17 cellular contexts compared by ENCODE assay signal in the genomic region with DNA sequence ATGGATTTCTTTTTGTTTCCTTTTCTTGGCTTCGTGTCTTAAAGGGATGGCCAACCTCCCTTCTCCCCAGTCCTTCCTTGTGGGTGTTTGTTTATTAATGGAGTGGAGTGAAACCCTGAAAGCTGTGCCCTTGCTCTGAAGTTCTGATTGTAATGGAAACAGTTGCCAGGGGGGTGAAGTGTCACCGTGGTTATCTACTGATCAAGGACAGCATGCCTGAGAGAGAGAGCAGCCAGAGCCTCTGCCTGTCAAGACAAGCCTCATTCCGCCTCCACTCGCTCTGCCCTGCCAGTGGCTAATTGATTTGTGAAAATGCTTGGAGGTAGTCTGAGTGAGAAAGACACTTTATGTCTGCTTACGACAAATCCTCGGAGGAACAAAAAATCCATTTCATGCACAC.
A peak's percentile ranks its signal among the peaks of the same experiment; 100 is the strongest.
DNase-seq lines count a peak whose midpoint lies in the region; ATAC-seq and TF ChIP-seq lines count a peak whose summit lies in the region.
"Had no signal": no experiment of that assay in that cellular context is flagged by ENCODE, and none has a peak within 500 bp of the region (broad histone marks: within the 10 kb centered on the region; RNA-seq: fewer than 3 reads in every experiment).

No MANE protein-coding gene starts in this region.

- H3K9ac ChIP-seq in neural progenitor cell = no peak overlapping the region

- TF ChIP-seq POLR2A in thyroid gland (IDR thresholded peaks at IDR 0.05) = no peak
- TF ChIP-seq POLR2A in vagina (IDR thresholded peaks at IDR 0.05) = no peak

- H3K36me3 ChIP-seq in RWPE2 (ENCODE audit: low read depth) (no peaks in the 10 kb centered on the region), neural progenitor cell (no peaks in the 10 kb centered on the region), thyroid gland (no peaks in the 10 kb centered on the region), vagina (no peaks in the 10 kb centered on the region)
- H3K36me3 ChIP-seq: cardiac muscle cell, gastroesophageal sphincter, suprapubic skin had no signal

- 57 to 67% methylated on average over 6 of the region's 6 CpGs for WGBS in thyroid gland, 2 donors

- H4K20me1 ChIP-seq in neural progenitor cell (ENCODE audit: low read depth) = no peaks in the 10 kb centered on the region

- H3K27me3 ChIP-seq in RWPE2 (ENCODE audit: insufficient read depth, poor library complexity, severe bottlenecking) (no peaks in the 10 kb centered on the region), neural progenitor cell (no peaks in the 10 kb centered on the region), thyroid gland (no peaks in the 10 kb centered on the region), vagina (no peaks in the 10 kb centered on the region)
- H3K27me3 ChIP-seq: cardiac muscle cell, gastroesophageal sphincter, suprapubic skin had no signal

- no peak overlapping the region for H3K4me3 Mint-ChIP-seq in neural progenitor cell
- H3K4me3 Mint-ChIP-seq: activated naive CD4-positive, alpha-beta T cell treated with anti-CD3 and anti-CD28 coated beads, Interleukin-2, amount 50 U/mL, for 24 hours had no signal

- ATAC-seq in RWPE2 (ENCODE audit: low read depth) = peak; percentile 86
- peak; percentile 72 for ATAC-seq in esophagus mucosa
- ATAC-seq: gastroesophageal sphincter, Right ventricle myocardium inferior had no signal

- no peak overlapping the region for H2AFZ ChIP-seq in neural progenitor cell (replicated peaks)

- TF ChIP-seq CTCF in RWPE2 (IDR thresholded peaks at IDR 0.05; ENCODE audit: poor library complexity, severe bottlenecking) (no peak), neural progenitor cell (IDR thresholded peaks at IDR 0.05) (no peak), thyroid gland (IDR thresholded peaks at IDR 0.05) (no peak), vagina (IDR thresholded peaks at IDR 0.05) (no peak)

- no peaks in the 10 kb centered on the region for H3F3A ChIP-seq in neural progenitor cell (ENCODE audit: low read depth)

- H3K9me3 Mint-ChIP-seq in neural progenitor cell = peaks cover 2% of the 10 kb centered on the region
- H3K9me3 Mint-ChIP-seq: activated naive CD4-positive, alpha-beta T cell treated with anti-CD3 and anti-CD28 coated beads, Interleukin-2, amount 50 U/mL, for 24 hours had no signal

- H3K4me1 ChIP-seq in RWPE2 (ENCODE audit: insufficient read depth, poor library complexity, severe bottlenecking) = peaks cover 7% of the 10 kb centered on the region
- H3K4me1 ChIP-seq in neural progenitor cell = peaks cover 11% of the 10 kb centered on the region
- peaks cover 14 to 25% of the 10 kb centered on the region in 2 donors for H3K4me1 ChIP-seq in thyroid gland
- peaks cover 33% of the 10 kb centered on the region for H3K4me1 ChIP-seq in vagina

- H3K27ac Mint-ChIP-seq in neural progenitor cell = peak overlapping the region; percentile 74
- H3K27ac Mint-ChIP-seq: activated naive CD4-positive, alpha-beta T cell treated with anti-CD3 and anti-CD28 coated beads, Interleukin-2, amount 50 U/mL, for 24 hours had no signal

- no peaks in the 10 kb centered on the region for H3K36me3 Mint-ChIP-seq in neural progenitor cell
- H3K36me3 Mint-ChIP-seq: activated naive CD4-positive, alpha-beta T cell treated with anti-CD3 and anti-CD28 coated beads, Interleukin-2, amount 50 U/mL, for 24 hours had no signal

- H3K27ac ChIP-seq in RWPE2 (ENCODE audit: poor library complexity, severe bottlenecking) = no peak overlapping the region
- no peak overlapping the region for H3K27ac ChIP-seq in neural progenitor cell
- H3K27ac ChIP-seq in thyroid gland = no peak overlapping the region
- H3K27ac ChIP-seq in vagina = no peak overlapping the region
- H3K27ac ChIP-seq: cardiac muscle cell, gastroesophageal sphincter, suprapubic skin had no signal

- peaks cover 6% of the 10 kb centered on the region for H3K4me1 Mint-ChIP-seq in neural progenitor cell
- H3K4me1 Mint-ChIP-seq: activated naive CD4-positive, alpha-beta T cell treated with anti-CD3 and anti-CD28 coated beads, Interleukin-2, amount 50 U/mL, for 24 hours had no signal

- H3K4me2 ChIP-seq in neural progenitor cell = no peak overlapping the region

- H3K9me3 ChIP-seq in RWPE2 (ENCODE audit: severe bottlenecking) (no peaks in the 10 kb centered on the region), neural progenitor cell (ENCODE audit: low read depth) (no peaks in the 10 kb centered on the region), thyroid gland (no peaks in the 10 kb centered on the region), vagina (no peaks in the 10 kb centered on the region)
- H3K9me3 ChIP-seq: gastroesophageal sphincter, suprapubic skin had no signal

- H3K79me2 ChIP-seq in neural progenitor cell (ENCODE audit: low read depth) = no peaks in the 10 kb centered on the region

- H3K4me3 ChIP-seq in RWPE2 (ENCODE audit: severe bottlenecking) (no peak overlapping the region), neural progenitor cell (no peak overlapping the region), thyroid gland (replicated peaks in 1 of 3) (no peak overlapping the region), vagina (no peak overlapping the region)
- H3K4me3 ChIP-seq: cardiac muscle cell, gastroesophageal sphincter, suprapubic skin had no signal

- DNase-seq in DMS79 treated with DMSO at 0.1 percent for 48 hours (lab: John Stamatoyannopoulos, UW) = peak; percentile 63
- no peak for DNase-seq in RWPE2 (ENCODE audit: low spot score)
- DNase-seq in neural progenitor cell (ENCODE audit: low spot score) = peak; percentile 16
- DNase-seq in thyroid gland = no peak
- DNase-seq in hippocampal formation (lab: John Stamatoyannopoulos, UW) = no peak
- no peak for DNase-seq in stimulated activated CD4-positive, alpha-beta T cell treated with anti-CD3 and anti-CD28 coated beads, Interleukin-2, amount 100 ng/mL, for 24 hours
- DNase-seq in vagina (ENCODE audit: extremely low spot score in 2 of 2) = no peak
- DNase-seq: activated CD4-positive, alpha-beta T cell treated with anti-CD3 and anti-CD28 coated beads for 48 hours; activated T-cell treated with anti-CD3 and anti-CD28 coated beads for 4 hours; NCI-H2029 treated with DMSO at 0.1 percent for 48 hours; T-helper 2 cell had no signal

- intact Hi-C loops in thyroid gland (cut with DNase I) (no loop called here), vagina (cut with DNase I) (loop anchor here (10.0 kb wide), 2 partner anchors 295 to 485 kb away; no protein-coding TSS in a partner anchor)

- H3K27me3 Mint-ChIP-seq in neural progenitor cell (ENCODE audit: insufficient read depth, low read depth) = peaks cover 2% of the 10 kb centered on the region

Comparison
In these comparisons a context has a peak if more than half of its experiments do, and no peak if none do; other contexts are left out.
1. DNase-seq: peak in DMS79 treated with DMSO at 0.1 percent for 48 hours (single experiment) and neural progenitor cell (single experiment); none in RWPE2 (single experiment), thyroid gland (0 of 2), hippocampal formation (0 of 2), stimulated activated CD4-positive, alpha-beta T cell treated with anti-CD3 and anti-CD28 coated beads, Interleukin-2, amount 100 ng/mL, for 24 hours (0 of 2) and vagina (0 of 2).